Comparison of ENCODE assay signal across 8 cellular contexts in the genomic region with DNA sequence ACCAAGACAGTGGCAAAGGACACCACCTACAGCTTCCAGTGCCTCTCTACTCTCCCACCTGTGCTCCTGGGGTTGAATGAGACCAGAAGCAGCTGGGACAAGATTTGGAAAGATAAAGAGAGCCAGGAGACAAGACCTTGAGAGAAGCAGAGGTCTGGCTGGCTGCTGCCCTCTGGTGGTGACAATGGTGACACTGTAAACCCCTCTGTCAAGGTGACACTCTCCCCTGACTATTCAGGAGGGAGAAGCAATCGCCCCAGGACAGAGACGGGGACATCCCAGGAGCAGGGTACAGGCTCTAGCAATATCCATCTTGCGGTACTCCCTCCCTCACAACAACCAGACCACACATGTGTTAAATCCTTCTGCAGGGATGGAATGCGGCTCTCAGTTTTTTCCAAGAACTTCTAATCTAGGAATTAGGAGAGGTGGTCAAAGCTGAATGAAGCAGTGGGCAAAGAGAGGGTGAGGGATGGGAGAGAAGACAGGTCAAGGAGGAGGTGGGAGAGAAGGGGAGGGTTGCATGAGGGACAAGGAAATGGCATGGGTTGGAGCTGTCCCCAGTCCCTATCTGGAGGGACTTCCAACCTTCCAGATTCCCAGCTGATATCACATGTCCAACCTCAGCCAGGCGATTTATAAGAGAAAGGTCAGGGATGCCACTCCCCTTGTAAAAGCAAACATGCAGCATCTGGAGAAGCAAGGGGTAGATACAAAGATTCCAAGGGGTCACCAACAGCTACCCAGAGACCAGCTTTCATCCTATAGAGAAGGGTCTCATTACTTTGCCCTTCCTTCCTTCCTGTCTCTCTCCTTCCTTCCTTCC. TPM values are rescaled to one million over a fixed set of nuclear protein-coding genes. Genes with fewer than 3 reads are reported as not detected.
DNase-seq lines count a peak whose midpoint lies in the region; ATAC-seq, FAIRE-seq and TF ChIP-seq lines count a peak whose summit lies in the region.

No MANE protein-coding gene starts in this region.

- intact Hi-C loops in pancreas (cut with DNase I): no loop called here

- H3K36me3 ChIP-seq in SJSA1 (no peaks in the 10 kb centered on the region), pancreas (no peaks in the 10 kb centered on the region), upper lobe of left lung (peaks cover 0 to 4% (median 0%) of the 10 kb centered on the region in 4 donors)

- TF ChIP-seq EP300 in upper lobe of left lung (IDR thresholded peaks at IDR 0.05): no peak

- TF ChIP-seq CTCF in pancreas (IDR thresholded peaks at IDR 0.05) (peak; percentile 73 to 84 (median 79)), upper lobe of left lung (IDR thresholded peaks at IDR 0.05) (peak; percentile 68 to 83 (median 75))

- DNase-seq in DMS79 (lab: John Stamatoyannopoulos, UW): peak; percentile 25
- peak; percentile 50 for DNase-seq in LHCN-M2 (ENCODE audit: low read depth)
- peak; percentile 57 to 81 for DNase-seq in SJSA1 (ENCODE audit: low read depth in 1 of 2, low spot score in 2 of 2)
- DNase-seq in activated effector memory CD4-positive, alpha-beta T cell treated with anti-CD3 and anti-CD28 coated beads, Interleukin-2, amount 50 U/mL, for 16 hours: peak; percentile 91
- DNase-seq in foreskin melanocyte: peak; percentile 32
- peak; percentile 54 to 88 (median 74) for DNase-seq in pancreas
- peak in 1 of 2 donors; percentile 80 for DNase-seq in upper lobe of left lung

- no peak overlapping the region for H3K27ac ChIP-seq in SJSA1
- H3K27ac ChIP-seq in pancreas: no peak overlapping the region
- no peak overlapping the region for H3K27ac ChIP-seq in upper lobe of left lung

- peaks cover 15% of the 10 kb centered on the region for H3K27me3 ChIP-seq in SJSA1 (replicated peaks)
- peaks cover 0 to 17% (median 4%) of the 10 kb centered on the region in 4 donors for H3K27me3 ChIP-seq in pancreas
- peaks cover 0 to 15% (median 6%) of the 10 kb centered on the region in 4 donors for H3K27me3 ChIP-seq in upper lobe of left lung

- WGBS in pancreas, 2 donors: 10 to 12% methylated on average over 5 of the region's 5 CpGs
- WGBS in upper lobe of left lung, 2 donors: 24 to 29% methylated on average over 5 of the region's 5 CpGs

- no peak for TF ChIP-seq POLR2A in upper lobe of left lung (IDR thresholded peaks at IDR 0.05)

- no peak overlapping the region for H3K4me3 ChIP-seq in SJSA1
- no peak overlapping the region for H3K4me3 ChIP-seq in pancreas
- no peak overlapping the region for H3K4me3 ChIP-seq in upper lobe of left lung

- H3K4me1 ChIP-seq in SJSA1 (replicated peaks) (peaks cover 11% of the 10 kb centered on the region), pancreas (peaks cover 0 to 8% (median 8%) of the 10 kb centered on the region in 3 donors), upper lobe of left lung (peaks cover 32 to 56% (median 38%) of the 10 kb centered on the region in 4 donors)

- FAIRE-seq in pancreas (lab: Jason Lieb, UNC): no peak

- peak; percentile 54 to 74 (median 64) for ATAC-seq in pancreas
- peak; percentile 54 to 70 for ATAC-seq in upper lobe of left lung (ENCODE audit: low FRiP score in 2 of 2)
- no peak for ATAC-seq in HG02973 (IDR thresholded peaks at IDR 0.05; ENCODE audit: unreplicated experiment)

- H3K9me3 ChIP-seq in SJSA1 (replicated peaks): no peaks in the 10 kb centered on the region
- H3K9me3 ChIP-seq in pancreas: no peaks in the 10 kb centered on the region
- H3K9me3 ChIP-seq in upper lobe of left lung: no peaks in the 10 kb centered on the region

RNA-seq across cellular contexts. Expression of a gene that starts 2.9 kb away (rescaled TPM):
- total RNA-seq in LHCN-M2 (2014; rRNA removed): 0.13 and 0.23 TPM in 2 replicates
- 0.26 TPM for polyA plus RNA-seq in LHCN-M2 (2012)
- total RNA-seq in SJSA1 (2014; rRNA removed; shearing (Covaris generic)): 0.39 TPM in 1 of 2 replicates, not detected in the other
- total RNA-seq in pancreas: under 1 TPM in 1 of 6 donors, not detected in 5; 0.22 TPM
- under 1 TPM; 0.19 to 0.28 TPM for polyA plus RNA-seq in pancreas
- 1 to 10 TPM in 4 of 6 donors, under 1 TPM in 1, not detected in 1; 0.30 to 4.7 (median 3.1) TPM for total RNA-seq in upper lobe of left lung

RNA-seq across cellular contexts. Expression of a gene that starts 17.1 kb away (rescaled TPM):
- total RNA-seq in LHCN-M2 (2014; rRNA removed): 0.19 TPM in 1 of 2 replicates, not detected in the other
- 0.21 TPM for polyA plus RNA-seq in LHCN-M2 (2012)
- total RNA-seq in SJSA1 (2014; rRNA removed; shearing (Covaris generic)): not detected in 2 replicates
- total RNA-seq in pancreas: 1 to 10 TPM; 1.1 to 7.1 (median 2.5) TPM
- 1 to 10 TPM; 3.0 to 4.6 TPM for polyA plus RNA-seq in pancreas
- total RNA-seq in upper lobe of left lung: 10 to 100 TPM in 4 of 6 donors, 1 to 10 TPM in 2; 8.5 to 38.4 (median 27.3) TPM

RNA-seq across cellular contexts. Expression of a gene that starts 17.3 kb away (rescaled TPM):
- total RNA-seq in LHCN-M2 (2014; rRNA removed) (not detected in 2 replicates), pancreas (1 to 10 TPM in 1 of 6 donors, under 1 TPM in 5; 0.23 to 2.2 (median 0.66) TPM), upper lobe of left lung (10 to 100 TPM in 3 of 6 donors, 1 to 10 TPM in 3; 1.1 to 22.5 (median 9.9) TPM)
- polyA plus RNA-seq in LHCN-M2 (2012): 0.77 TPM
- total RNA-seq in SJSA1 (2014; rRNA removed; shearing (Covaris generic)): not detected in 2 replicates
- 1 to 10 TPM in 1 of 2 donors, under 1 TPM in 1; 0.87 to 1.6 TPM for polyA plus RNA-seq in pancreas
